Comparison of ENCODE assay signal across 8 cellular contexts in the genomic region with DNA sequence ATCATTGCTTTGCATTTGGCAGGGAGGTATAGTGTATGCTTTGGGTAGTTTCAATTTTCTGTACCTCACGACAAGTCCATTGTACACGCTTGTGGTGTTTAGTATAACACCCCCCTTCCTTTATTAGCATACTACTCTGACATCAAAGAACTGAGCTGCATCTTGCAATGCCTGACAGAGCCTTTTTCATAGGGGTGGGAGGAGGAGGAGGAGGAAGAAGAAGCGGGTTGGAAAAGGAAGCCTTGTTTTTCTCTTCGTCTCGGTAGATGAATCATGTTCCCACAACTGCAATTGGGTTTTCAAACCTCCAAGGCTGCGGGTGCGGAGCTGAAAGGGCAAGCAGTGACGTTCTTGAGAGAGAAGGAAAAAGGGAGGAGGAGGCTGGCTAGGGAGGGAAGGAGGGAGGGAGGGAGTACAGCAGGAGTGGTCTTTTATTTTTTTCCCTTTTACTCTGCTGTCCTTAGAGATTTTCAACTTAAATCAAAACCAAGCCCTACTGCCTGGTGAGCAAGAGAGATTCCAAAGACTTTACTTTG.
A peak's percentile ranks its signal among the peaks of the same experiment; 100 is the strongest.
DNase-seq lines count a peak whose midpoint lies in the region; ATAC-seq, FAIRE-seq and TF ChIP-seq lines count a peak whose summit lies in the region.

No MANE protein-coding gene starts in this region.

- peak; percentile 46 for DNase-seq in activated CD4-positive, alpha-beta T cell treated with anti-CD3 and anti-CD28 coated beads, Interleukin-2, amount 50 U/mL, for 1 hour
- DNase-seq in H1 (ENCODE audit: low read depth in 1 of 2, low spot score in 2 of 2) (no peak), mucosa of descending colon (peak; percentile 42 to 66 (median 43)), GM12892 (ENCODE audit: insufficient read length) (no peak), 8988T (no peak)
- DNase-seq in stimulated activated CD8-positive, alpha-beta memory T cell treated with anti-CD3 and anti-CD28 coated beads, Interleukin-15, amount 100 ng/mL, for 4 hours (ENCODE audit: low read depth in 2 of 2) = peak; percentile 41 to 44

- H4K20me1 ChIP-seq in H1 (replicated peaks in 1 of 2; ENCODE audit: control insufficient read depth in 1 of 2, insufficient read depth in 2 of 2, low read length in 2 of 2) = peaks cover 0 to 2% of the 10 kb centered on the region in 2 experiments

- H3K9me3 ChIP-seq in H1 (ENCODE audit: insufficient read depth in 2 of 2, low read depth in 1 of 2, low read length in 1 of 2) (no peaks in the 10 kb centered on the region), mucosa of descending colon (no peaks in the 10 kb centered on the region)

- H3K9ac ChIP-seq in H1 (replicated peaks in 1 of 4; ENCODE audit: extremely low read depth in 1 of 4, low read depth in 3 of 4, low read length in 3 of 4) = no peak overlapping the region

- POLR2A ChIA-PET in H1 (lab: Charles Lee; ENCODE audit: partially characterized antibody) = no interaction called here

- no peak overlapping the region for H2BK15ac ChIP-seq in H1 (ENCODE audit: low read length)

- H3K4me1 ChIP-seq in H1 (replicated peaks in 1 of 4; ENCODE audit: control insufficient read depth in 3 of 4, insufficient read depth in 4 of 4, low read length in 3 of 4) = peaks cover 7 to 17% (median 8%) of the 10 kb centered on the region in 4 experiments; a peak in 6 of 7 replicates
- no peaks in the 10 kb centered on the region for H3K4me1 ChIP-seq in mucosa of descending colon (ENCODE audit: low read depth)

- H2BK12ac ChIP-seq in H1 (ENCODE audit: low read depth, low read length) = no peak overlapping the region

- 14% methylated on average over 8 of the region's 8 CpGs; no CpG with 5 or more reads in 1 of the 2 experiments for WGBS in H1 (ENCODE audit: extremely low coverage in 1 of 2, insufficient coverage in 1 of 2, insufficient read length in 1 of 2, insufficient replicate concordance in 2 of 2, low coverage in 1 of 2, low lambda C conversion rate in 2 of 2, missing lambda C conversion rate in 1 of 2), 2 experiments

- H4K91ac ChIP-seq in H1 (replicated peaks; ENCODE audit: insufficient read length, low read length) = no peak overlapping the region

- H3K4me2 ChIP-seq in H1 (ENCODE audit: insufficient read depth in 1 of 2, low read depth in 2 of 2, low read length in 2 of 2) = peak overlapping the region; percentile 47 to 55

- no peak overlapping the region for H3K27ac ChIP-seq in H1 (ENCODE audit: low read depth, low read length)

- CTCF ChIA-PET in H1 (lab: Charles Lee; ENCODE audit: partially characterized antibody) = interaction anchor here (0.9 kb wide), 2 partner anchors 16 to 134 kb away, joined by 3 read pairs; no protein-coding TSS in a partner anchor

- H3K79me2 ChIP-seq in H1 (ENCODE audit: control insufficient read depth in 1 of 2, insufficient read depth in 2 of 2, low read length in 2 of 2) = no peaks in the 10 kb centered on the region

- TF ChIP-seq POLR2A in H1 (IDR thresholded peaks at IDR 0.05; ENCODE audit: control extremely low read depth in 1 of 2, low read depth in 2 of 2, low read length in 2 of 2) (no peak), GM12892 (IDR thresholded peaks at IDR 0.05; ENCODE audit: low read depth, low read length) (no peak)

- H3K4ac ChIP-seq in H1 (replicated peaks; ENCODE audit: insufficient read length, low read depth, low read length) = no peak overlapping the region

- no peak overlapping the region for H2BK5ac ChIP-seq in H1 (ENCODE audit: low read depth, low read length)

- H2AFZ ChIP-seq in H1 (ENCODE audit: low read length) = no peak overlapping the region

- TF ChIP-seq CTCF in H1 (IDR thresholded peaks at IDR 0.05; ENCODE audit: control extremely low read depth in 1 of 3, insufficient read depth in 1 of 3, low read depth in 1 of 3, low read length in 3 of 3) = no peak
- no peak for TF ChIP-seq CTCF in mucosa of descending colon (IDR thresholded peaks at IDR 0.05)

- H3K23me2 ChIP-seq in H1 (ENCODE audit: low read depth, low read length) = no peaks in the 10 kb centered on the region

- H4K8ac ChIP-seq in H1 (ENCODE audit: extremely low read depth, insufficient read depth, low read length) = no peak overlapping the region

- no peak for TF ChIP-seq EP300 in H1 (IDR thresholded peaks at IDR 0.05; ENCODE audit: borderline replicate concordance in 1 of 2, low read depth in 2 of 2, low read length in 2 of 2)

- H2BK120ac ChIP-seq in H1 (replicated peaks; ENCODE audit: low read depth, low read length) = no peak overlapping the region

- FAIRE-seq in H1 (lab: Jason Lieb, UNC) (no peak), GM12892 (lab: Jason Lieb, UNC) (no peak)

- H3K14ac ChIP-seq in H1 (ENCODE audit: insufficient read length) = no peak overlapping the region

- TF ChIP-seq RAD21 in H1 (IDR thresholded peaks at IDR 0.05 in 1 of 2, conservative IDR thresholded peaks at IDR 0.05 in 1 of 2; ENCODE audit: low read depth in 2 of 2, low read length in 2 of 2) = no peak

- no peak overlapping the region for H3K56ac ChIP-seq in H1 (replicated peaks; ENCODE audit: insufficient read length, low read depth, low read length)

- ATAC-seq in GM18499 (IDR thresholded peaks at IDR 0.05; ENCODE audit: insufficient read depth, unreplicated experiment) (peak; percentile 74), HG03378 (IDR thresholded peaks at IDR 0.05; ENCODE audit: unreplicated experiment) (peak; percentile 53), mucosa of descending colon (peak; percentile 61)

- H3K79me1 ChIP-seq in H1 (ENCODE audit: low read depth, low read length) = no peaks in the 10 kb centered on the region; the same call in none of the 2 replicates

- H2BK20ac ChIP-seq in H1 (ENCODE audit: low read length) = no peak overlapping the region

- no peaks in the 10 kb centered on the region for H3K27me3 ChIP-seq in H1 (replicated peaks in 1 of 4; ENCODE audit: control insufficient read depth in 3 of 4, extremely low read depth in 1 of 4, insufficient read depth in 3 of 4, low read length in 3 of 4)

- no peak overlapping the region for H4K5ac ChIP-seq in H1 (ENCODE audit: insufficient read length, low read depth, low read length)

- no peak overlapping the region for H2AK5ac ChIP-seq in H1 (ENCODE audit: low read depth, low read length)

- H3K4me3 ChIP-seq in H1 (ENCODE audit: extremely low read depth in 1 of 4, insufficient read depth in 2 of 4, low read depth in 3 of 4, low read length in 4 of 4) (peak overlapping the region in 2 of 4 experiments; percentile 16 to 27; a peak in 3 of 8 replicates), mucosa of descending colon (no peak overlapping the region)

- no peak overlapping the region for H3K18ac ChIP-seq in H1 (ENCODE audit: extremely low read depth, low read length)

- intact Hi-C loops in mucosa of descending colon (cut with DNase I, micrococcal nuclease) = no loop called here

- H3K36me3 ChIP-seq in H1 (ENCODE audit: control insufficient read depth in 2 of 4, insufficient read depth in 4 of 4, low read length in 3 of 4) (no peaks in the 10 kb centered on the region), mucosa of descending colon (ENCODE audit: low read depth) (no peaks in the 10 kb centered on the region)

- no peak overlapping the region for H3K23ac ChIP-seq in H1 (ENCODE audit: insufficient read length)

TF ChIP-seq in H1, 55 proteins besides CTCF, POLR2A, EP300 and RAD21:
- TF ChIP-seq POLR2AphosphoS5 (IDR thresholded peaks at IDR 0.05; ENCODE audit: low read depth, low read length) (no peak), TCF12 (IDR thresholded peaks at IDR 0.05; ENCODE audit: low read depth, low read length) (no peak), TAF1 (IDR thresholded peaks at IDR 0.05; ENCODE audit: low read depth, low read length) (no peak), SIRT6 (IDR thresholded peaks at IDR 0.05; ENCODE audit: low read length) (no peak), HDAC2 (IDR thresholded peaks at IDR 0.05; ENCODE audit: borderline replicate concordance in 1 of 2, low read depth in 2 of 2, low read length in 2 of 2) (no peak), KDM5A (IDR thresholded peaks at IDR 0.05; ENCODE audit: low read length) (no peak), BCL11A (IDR thresholded peaks at IDR 0.05; ENCODE audit: low read depth in 2 of 2, low read length in 2 of 2) (no peak), SUZ12 (IDR thresholded peaks at IDR 0.05; ENCODE audit: low read length) (no peak), RBBP5 (IDR thresholded peaks at IDR 0.05; ENCODE audit: borderline replicate concordance, low read depth, low read length) (no peak), EZH2 (IDR thresholded peaks at IDR 0.05; ENCODE audit: low read depth, low read length, severe bottlenecking) (no peak), POU5F1 (IDR thresholded peaks at IDR 0.05; ENCODE audit: low read depth, low read length) (no peak)
- TF ChIP-seq, protein P1, sequence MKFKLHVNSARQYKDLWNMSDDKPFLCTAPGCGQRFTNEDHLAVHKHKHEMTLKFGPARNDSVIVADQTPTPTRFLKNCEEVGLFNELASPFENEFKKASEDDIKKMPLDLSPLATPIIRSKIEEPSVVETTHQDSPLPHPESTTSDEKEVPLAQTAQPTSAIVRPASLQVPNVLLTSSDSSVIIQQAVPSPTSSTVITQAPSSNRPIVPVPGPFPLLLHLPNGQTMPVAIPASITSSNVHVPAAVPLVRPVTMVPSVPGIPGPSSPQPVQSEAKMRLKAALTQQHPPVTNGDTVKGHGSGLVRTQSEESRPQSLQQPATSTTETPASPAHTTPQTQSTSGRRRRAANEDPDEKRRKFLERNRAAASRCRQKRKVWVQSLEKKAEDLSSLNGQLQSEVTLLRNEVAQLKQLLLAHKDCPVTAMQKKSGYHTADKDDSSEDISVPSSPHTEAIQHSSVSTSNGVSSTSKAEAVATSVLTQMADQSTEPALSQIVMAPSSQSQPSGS (IDR thresholded peaks at IDR 0.05; ENCODE audit: low read length) = no peak
TF ChIP-seq in H1: peak in this region for 0.

Comparison
In these comparisons a context has a peak if more than half of its experiments do, and no peak if none do; other contexts are left out.
1. DNase-seq: peak in activated CD4-positive, alpha-beta T cell treated with anti-CD3 and anti-CD28 coated beads, Interleukin-2, amount 50 U/mL, for 1 hour (single experiment), mucosa of descending colon (3 of 3) and stimulated activated CD8-positive, alpha-beta memory T cell treated with anti-CD3 and anti-CD28 coated beads, Interleukin-15, amount 100 ng/mL, for 4 hours (2 of 2); none in H1 (0 of 2), GM12892 (single experiment) and 8988T (single experiment).
2. Peak in every context shown above with its lines, with median percentiles within 50 percentile points of each other: ATAC-seq.